Comparison of ENCODE assay signal across 8 cellular contexts in genomic region chr17:50719144-50719923, GRCh38. TPM values are rescaled to one million over a fixed set of nuclear protein-coding genes. Genes with fewer than 3 reads are reported as not detected.
DNase-seq lines count a peak whose midpoint lies in the region; ATAC-seq, FAIRE-seq and TF ChIP-seq lines count a peak whose summit lies in the region.

LUC7L3 (plus strand) TSS chr17:50719603; CDS start chr17:50719733, 130 bp downstream.

- TF ChIP-seq CTCF in WTC11 (IDR thresholded peaks at IDR 0.05) (no peak), bronchial epithelial cell (IDR thresholded peaks at IDR 0.05; ENCODE audit: insufficient read depth, low read length, severe bottlenecking) (no peak), spleen (IDR thresholded peaks at IDR 0.05 in 8 of 11, conservative IDR thresholded peaks at IDR 0.05 in 3 of 11) (peak in 4 of 11 experiments; percentile 9 to 30 (median 18))

- 1 to 3% (median 1%) methylated on average over 42 to 76 of the region's 76 CpGs for WGBS in spleen, 5 donors

- peak within 1 kb of the TSS; percentile 99 for H3K27ac Mint-ChIP-seq in WTC11

- POLR2A ChIA-PET in WTC11 (lab: Charles Lee) = interaction anchor here (1.0 kb wide), 4 partner anchors 11 to 177 kb away, joined by 3 to 5 read pairs (median 4); partner anchors contain the start of gene CACNA1G

- H3K36me3 ChIP-seq in bronchial epithelial cell (ENCODE audit: control insufficient read depth, insufficient read depth, low read length) = no peaks in the 10 kb centered on the region
- peaks cover 0 to 8% (median 0%) of the 10 kb centered on the region in 6 donors for H3K36me3 ChIP-seq in spleen

- H3K36me3 Mint-ChIP-seq in WTC11 = peaks cover 9% of the 10 kb centered on the region

- H3K27ac ChIP-seq in spleen = peak within 1 kb of the TSS; percentile 84 to 100 (median 98)

- H3K27me3 Mint-ChIP-seq in WTC11 (ENCODE audit: low read depth) = no peaks in the 10 kb centered on the region

- peaks cover 31 to 61% (median 46%) of the 10 kb centered on the region in 6 donors for H3K4me1 ChIP-seq in spleen

- peaks cover 26% of the 10 kb centered on the region for H3K4me1 Mint-ChIP-seq in WTC11

- H3K9me3 ChIP-seq in spleen = no peaks in the 10 kb centered on the region

- ATAC-seq in GM19023 (IDR thresholded peaks at IDR 0.05; ENCODE audit: unreplicated experiment) = peak; percentile 94
- peak; percentile 90 for ATAC-seq in HG03196 (IDR thresholded peaks at IDR 0.05; ENCODE audit: unreplicated experiment)
- peak; percentile 93 for ATAC-seq in WTC11

- peak; percentile 96 for DNase-seq in AG08395 (ENCODE audit: low spot score)
- peak; percentile 88 for DNase-seq in NCI-H226
- DNase-seq in WTC11 (ENCODE audit: low spot score) = peak; percentile 93
- DNase-seq in bronchial epithelial cell (ENCODE audit: low read depth) = peak; percentile 79
- peak; percentile 96 for DNase-seq in inferior parietal cortex (ENCODE audit: extremely low spot score)
- DNase-seq in spleen = peak; percentile 99

- no peak for FAIRE-seq in bronchial epithelial cell (lab: Jason Lieb, UNC)

- intact Hi-C loops in spleen (cut with DNase I; ENCODE audit: low total_unique reads) = no loop called here

- H3K27me3 ChIP-seq in bronchial epithelial cell (ENCODE audit: control insufficient read depth, insufficient read depth, low read length) (no peaks in the 10 kb centered on the region), spleen (replicated peaks in 1 of 7) (no peaks in the 10 kb centered on the region)

- H3K4me3 ChIP-seq in bronchial epithelial cell (ENCODE audit: low read depth, low read length) (peak within 1 kb of the TSS; percentile 77), spleen (peak within 1 kb of the TSS; percentile 74 to 88 (median 83))

- H3K4me3 Mint-ChIP-seq in WTC11 = peak within 1 kb of the TSS; percentile 96

- CTCF ChIA-PET in WTC11 (lab: Charles Lee) = interaction anchor here (0.9 to 2.1 kb wide), 4 partner anchors 12 to 169 kb away, joined by 5 to 9 read pairs (median 7); no protein-coding TSS in a partner anchor

- H3K9me3 Mint-ChIP-seq in WTC11 = no peaks in the 10 kb centered on the region

- no peak for TF ChIP-seq POLR2A in spleen (IDR thresholded peaks at IDR 0.05)

TF ChIP-seq in WTC11, 78 proteins besides CTCF, POLR2A, EP300 and RAD21 (continues in another document):
- TF ChIP-seq CREB1 (CRISPR knock-in tag; IDR thresholded peaks at IDR 0.05) = peak; percentile 75; the same call in 1 of the 2 replicates
- no peak for TF ChIP-seq CBFB (CRISPR knock-in tag; IDR thresholded peaks at IDR 0.05; ENCODE audit: low read depth)
- TF ChIP-seq E2F4 (CRISPR knock-in tag; IDR thresholded peaks at IDR 0.05; ENCODE audit: borderline replicate concordance, low read depth) = 0 out of 2 replicates have a peak, but pooled peaks have one; percentile 57
- TF ChIP-seq FOXK1 (CRISPR knock-in tag; IDR thresholded peaks at IDR 0.05) = peak; percentile 76; the same call in 1 of the 2 replicates
- 0 out of 2 replicates have a peak, but pooled peaks have one; percentile 48 for TF ChIP-seq HMGXB4 (CRISPR knock-in tag; IDR thresholded peaks at IDR 0.05)
- TF ChIP-seq ZNF263 (CRISPR knock-in tag; IDR thresholded peaks at IDR 0.05; ENCODE audit: low read depth) = peak; percentile 6; the same call in 1 of the 2 replicates
- TF ChIP-seq ZNF532 (CRISPR knock-in tag; IDR thresholded peaks at IDR 0.05; ENCODE audit: borderline replicate concordance) = 0 out of 2 replicates have a peak, but pooled peaks have one; percentile 16
- peak; percentile 88; the same call in 1 of the 2 replicates for TF ChIP-seq ARID4B (CRISPR knock-in tag; IDR thresholded peaks at IDR 0.05; ENCODE audit: borderline replicate concordance)
- TF ChIP-seq IRF2 (CRISPR knock-in tag; IDR thresholded peaks at IDR 0.05; ENCODE audit: borderline replicate concordance, low read depth) = 0 out of 2 replicates have a peak, but pooled peaks have one; percentile 55
- no peak for TF ChIP-seq ATF1 (CRISPR knock-in tag; IDR thresholded peaks at IDR 0.05)

RNA-seq across cellular contexts. Expression of gene LUC7L3, which starts in this region (rescaled TPM):
- total RNA-seq in WTC11 (2021) (182 to 190 TPM (median 186 TPM) in 3 replicates), bronchial epithelial cell (13.7 and 24.3 TPM in 2 replicates), spleen (100 to 1,000 TPM; 121 to 223 (median 153) TPM)
- 100 to 1,000 TPM in 2 of 3 donors, 10 to 100 TPM in 1; 91.2 to 141 (median 103) TPM for polyA plus RNA-seq in spleen

Comparison
In these comparisons a context has a peak if more than half of its experiments do, and no peak if none do; other contexts are left out.
1. Peak in every context shown above with its lines: DNase-seq, ATAC-seq, H3K4me3 ChIP-seq and H3K27ac ChIP-seq.